In the genomic region with DNA sequence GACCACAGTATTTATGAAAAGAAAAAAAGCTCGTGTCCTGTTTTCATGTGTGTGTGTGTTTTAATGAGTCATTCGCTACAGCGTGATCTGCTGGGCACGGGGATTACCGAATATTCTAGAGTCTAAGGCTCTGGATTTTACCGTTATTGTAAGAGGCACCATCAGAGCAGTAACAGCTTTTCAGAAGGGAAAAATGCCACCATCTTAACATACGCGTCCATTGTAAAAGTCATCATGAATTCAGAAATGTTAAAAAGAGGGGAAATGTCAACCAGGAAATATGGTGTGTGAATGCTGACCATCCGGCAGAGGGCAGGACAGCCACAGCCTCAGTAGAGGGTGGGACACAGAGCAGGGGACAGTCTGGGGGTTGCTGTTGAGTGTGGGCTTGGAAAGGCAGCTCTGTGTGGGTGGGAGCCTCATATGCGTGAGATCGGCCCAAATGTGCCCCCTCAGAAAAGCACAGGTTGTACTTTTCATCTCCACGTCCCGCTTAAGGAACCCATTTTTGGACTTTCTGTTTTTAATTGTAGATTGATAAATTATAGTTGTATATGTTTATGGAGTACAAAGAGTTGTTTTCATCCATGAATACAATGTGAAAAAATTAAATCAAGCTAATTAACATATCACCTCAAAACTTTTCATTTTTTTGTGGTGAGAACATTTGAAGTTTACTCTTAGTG, we compare ENCODE assay signal across 8 cellular contexts.
DNase-seq lines count a peak whose midpoint lies in the region; ATAC-seq and TF ChIP-seq lines count a peak whose summit lies in the region.

No MANE protein-coding gene starts in this region.

- TF ChIP-seq CTCF in BE2C (IDR thresholded peaks at IDR 0.05; ENCODE audit: low read depth, low read length): peak; percentile 77
- peak; percentile 69 for TF ChIP-seq CTCF in astrocyte of the spinal cord (IDR thresholded peaks at IDR 0.05; ENCODE audit: low read depth, low read length)
- TF ChIP-seq CTCF in liver (IDR thresholded peaks at IDR 0.05; ENCODE audit: low read depth, low read length, missing input control): peak; percentile 46

- H3K27me3 ChIP-seq in BE2C (no peaks in the 10 kb centered on the region), liver (ENCODE audit: control insufficient read depth in 4 of 4, insufficient read depth in 4 of 4, low read length in 3 of 4) (peaks cover 0 to 9% (median 0%) of the 10 kb centered on the region in 4 donors)

- WGBS in liver: 71% methylated on average over 13 of the region's 13 CpGs

- no peak for ATAC-seq in GM21825 (IDR thresholded peaks at IDR 0.05; ENCODE audit: unreplicated experiment)

- DNase-seq in BE2C (peak; percentile 53), KBM-7 (peak; percentile 45), astrocyte of the spinal cord (ENCODE audit: low read depth, low spot score) (peak; percentile 50), NCI-H446 treated with DMSO at 0.1 percent for 48 hours (lab: John Stamatoyannopoulos, UW) (no peak), T-helper 9 cell (no peak)
- no peak for DNase-seq in stimulated activated CD4-positive, alpha-beta T cell treated with anti-CD3 and anti-CD28 coated beads, Interleukin-4, amount 100 ng/mL, for 24 hours

- in situ Hi-C loops in KBM-7 (cut with MboI; ENCODE audit: low pct_unique_long_range_greater_than_20kb, low sequenced_read_pairs) (no loop called here), astrocyte of the spinal cord (cut with HindIII; ENCODE audit: low sequenced_read_pairs) (no loop called here)

- no peak overlapping the region for H3K4me3 ChIP-seq in BE2C (ENCODE audit: low read depth, low read length)
- H3K4me3 ChIP-seq in astrocyte of the spinal cord (ENCODE audit: low read depth, low read length): no peak overlapping the region
- H3K4me3 ChIP-seq in liver (ENCODE audit: low read depth in 1 of 3, low read length in 3 of 3): no peak overlapping the region

- H3K27ac ChIP-seq in liver (ENCODE audit: low read depth in 1 of 2, low read length in 2 of 2): no peak overlapping the region

- TF ChIP-seq RAD21 in liver (IDR thresholded peaks at IDR 0.05): peak; percentile 70 to 80

- no peaks in the 10 kb centered on the region for H3K4me1 ChIP-seq in BE2C
- H3K4me1 ChIP-seq in liver (ENCODE audit: control insufficient read depth in 4 of 4, insufficient read depth in 4 of 4, low read length in 3 of 4): no peaks in the 10 kb centered on the region

- H3K36me3 ChIP-seq in BE2C: no peaks in the 10 kb centered on the region
- H3K36me3 ChIP-seq in liver (ENCODE audit: control insufficient read depth in 4 of 4, insufficient read depth in 3 of 4, low read depth in 1 of 4, low read length in 3 of 4): no peaks in the 10 kb centered on the region

- no peak overlapping the region for H3K9ac ChIP-seq in liver (ENCODE audit: low read depth in 1 of 2, low read length in 2 of 2)

- H3K9me3 ChIP-seq in BE2C (no peaks in the 10 kb centered on the region), liver (ENCODE audit: control insufficient read depth in 4 of 4, low read length in 3 of 4) (no peaks in the 10 kb centered on the region)

TF ChIP-seq in liver, 16 proteins besides CTCF, POLR2A, EP300 and RAD21:
- TF ChIP-seq RXRA (IDR thresholded peaks at IDR 0.05) (no peak), NR2F2 (IDR thresholded peaks at IDR 0.05) (no peak), TAF1 (conservative IDR thresholded peaks at IDR 0.05) (no peak), FOXA2 (IDR thresholded peaks at IDR 0.05) (no peak), YY1 (IDR thresholded peaks at IDR 0.05) (no peak), EGR1 (IDR thresholded peaks at IDR 0.05; ENCODE audit: low read depth in 2 of 2) (no peak), HNF4A (conservative IDR thresholded peaks at IDR 0.05) (no peak), FOXA1 (IDR thresholded peaks at IDR 0.05) (no peak), HNF4G (IDR thresholded peaks at IDR 0.05) (no peak), ATF3 (IDR thresholded peaks at IDR 0.05) (no peak), GABPA (IDR thresholded peaks at IDR 0.05 in 1 of 2, conservative IDR thresholded peaks at IDR 0.05 in 1 of 2) (no peak), SP1 (IDR thresholded peaks at IDR 0.05) (no peak), ZBTB33 (IDR thresholded peaks at IDR 0.05) (no peak), MAX (IDR thresholded peaks at IDR 0.05) (no peak), JUND (IDR thresholded peaks at IDR 0.05) (no peak)
- TF ChIP-seq, protein P1, sequence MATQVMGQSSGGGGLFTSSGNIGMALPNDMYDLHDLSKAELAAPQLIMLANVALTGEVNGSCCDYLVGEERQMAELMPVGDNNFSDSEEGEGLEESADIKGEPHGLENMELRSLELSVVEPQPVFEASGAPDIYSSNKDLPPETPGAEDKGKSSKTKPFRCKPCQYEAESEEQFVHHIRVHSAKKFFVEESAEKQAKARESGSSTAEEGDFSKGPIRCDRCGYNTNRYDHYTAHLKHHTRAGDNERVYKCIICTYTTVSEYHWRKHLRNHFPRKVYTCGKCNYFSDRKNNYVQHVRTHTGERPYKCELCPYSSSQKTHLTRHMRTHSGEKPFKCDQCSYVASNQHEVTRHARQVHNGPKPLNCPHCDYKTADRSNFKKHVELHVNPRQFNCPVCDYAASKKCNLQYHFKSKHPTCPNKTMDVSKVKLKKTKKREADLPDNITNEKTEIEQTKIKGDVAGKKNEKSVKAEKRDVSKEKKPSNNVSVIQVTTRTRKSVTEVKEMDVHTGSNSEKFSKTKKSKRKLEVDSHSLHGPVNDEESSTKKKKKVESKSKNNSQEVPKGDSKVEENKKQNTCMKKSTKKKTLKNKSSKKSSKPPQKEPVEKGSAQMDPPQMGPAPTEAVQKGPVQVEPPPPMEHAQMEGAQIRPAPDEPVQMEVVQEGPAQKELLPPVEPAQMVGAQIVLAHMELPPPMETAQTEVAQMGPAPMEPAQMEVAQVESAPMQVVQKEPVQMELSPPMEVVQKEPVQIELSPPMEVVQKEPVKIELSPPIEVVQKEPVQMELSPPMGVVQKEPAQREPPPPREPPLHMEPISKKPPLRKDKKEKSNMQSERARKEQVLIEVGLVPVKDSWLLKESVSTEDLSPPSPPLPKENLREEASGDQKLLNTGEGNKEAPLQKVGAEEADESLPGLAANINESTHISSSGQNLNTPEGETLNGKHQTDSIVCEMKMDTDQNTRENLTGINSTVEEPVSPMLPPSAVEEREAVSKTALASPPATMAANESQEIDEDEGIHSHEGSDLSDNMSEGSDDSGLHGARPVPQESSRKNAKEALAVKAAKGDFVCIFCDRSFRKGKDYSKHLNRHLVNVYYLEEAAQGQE (IDR thresholded peaks at IDR 0.05): no peak
TF ChIP-seq in liver: peak in this region for 0.

Comparison
In these comparisons a context has a peak if more than half of its experiments do, and no peak if none do; other contexts are left out.
1. DNase-seq: peak in BE2C (single experiment), KBM-7 (single experiment) and astrocyte of the spinal cord (single experiment); none in NCI-H446 treated with DMSO at 0.1 percent for 48 hours (single experiment), T-helper 9 cell (single experiment) and stimulated activated CD4-positive, alpha-beta T cell treated with anti-CD3 and anti-CD28 coated beads, Interleukin-4, amount 100 ng/mL, for 24 hours (single experiment).
2. Peak in every context shown above with its lines, with median percentiles within 50 percentile points of each other: CTCF ChIP-seq.